14 cellular contexts compared by ENCODE assay signal in the genomic region with DNA sequence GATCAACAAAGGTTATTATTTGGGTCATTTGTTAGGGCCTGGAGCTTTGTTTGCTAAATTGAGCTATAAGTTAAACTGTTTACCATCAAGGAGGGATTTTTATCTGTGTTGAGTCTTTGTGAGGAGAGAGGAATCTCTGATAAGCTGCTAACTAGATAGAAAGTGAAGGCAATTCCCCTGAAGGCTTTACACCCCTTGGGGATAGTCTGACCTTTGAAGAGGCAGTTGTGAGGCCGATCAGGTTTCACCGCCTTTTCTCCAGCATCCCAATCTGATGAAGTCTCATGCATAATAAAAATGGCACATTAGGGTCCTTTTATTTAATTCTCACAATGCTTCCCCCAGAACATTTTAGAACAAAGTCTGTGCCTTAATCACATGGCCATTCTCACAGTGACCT. TPM values are rescaled to one million over a fixed set of nuclear protein-coding genes. Genes with fewer than 3 reads are reported as not detected.
A peak's percentile ranks its signal among the peaks of the same experiment; 100 is the strongest.
DNase-seq lines count a peak whose midpoint lies in the region; ATAC-seq and TF ChIP-seq lines count a peak whose summit lies in the region.
"Had no signal": no experiment of that assay in that cellular context is flagged by ENCODE, and none has a peak within 500 bp of the region (broad histone marks: within the 10 kb centered on the region; RNA-seq: fewer than 3 reads in every experiment).

No MANE protein-coding gene starts in this region.

- H2AFZ ChIP-seq in osteoblast (ENCODE audit: low read length) = no peak overlapping the region

- no peak for TF ChIP-seq EP300 in esophagus muscularis mucosa (IDR thresholded peaks at IDR 0.05)

- H3K27me3 ChIP-seq in esophagus muscularis mucosa (no peaks in the 10 kb centered on the region), osteoblast (ENCODE audit: insufficient read depth, low read length) (no peaks in the 10 kb centered on the region), colonic mucosa (no peaks in the 10 kb centered on the region)
- H3K27me3 ChIP-seq: SJSA1 had no signal

- TF ChIP-seq CTCF in esophagus muscularis mucosa (IDR thresholded peaks at IDR 0.05) (no peak), osteoblast (IDR thresholded peaks at IDR 0.05; ENCODE audit: extremely low read depth, low read depth, low read length) (no peak), colonic mucosa (IDR thresholded peaks at IDR 0.05) (no peak), GM20000 (IDR thresholded peaks at IDR 0.05; ENCODE audit: extremely low read depth, missing control alignments) (no peak)
- TF ChIP-seq CTCF in activated CD8-positive, alpha-beta T cell treated with anti-CD3 and anti-CD28 coated beads for 36 hours (IDR thresholded peaks at IDR 0.05) = no peak

- no peaks in the 10 kb centered on the region for H3K27me3 Mint-ChIP-seq in activated CD8-positive, alpha-beta T cell treated with anti-CD3 and anti-CD28 coated beads for 36 hours

- POLR2A ChIA-PET in activated CD8-positive, alpha-beta T cell treated with anti-CD3 and anti-CD28 coated beads for 36 hours (lab: Charles Lee) = no interaction called here

- H3K9me3 ChIP-seq in esophagus muscularis mucosa = no peaks in the 10 kb centered on the region
- H3K9me3 ChIP-seq in osteoblast (ENCODE audit: low read depth, low read length) = no peaks in the 10 kb centered on the region
- no peaks in the 10 kb centered on the region for H3K9me3 ChIP-seq in colonic mucosa
- H3K9me3 ChIP-seq: prostate gland, SJSA1 had no signal

- H3K4me1 Mint-ChIP-seq in activated CD8-positive, alpha-beta T cell treated with anti-CD3 and anti-CD28 coated beads for 36 hours (ENCODE audit: low read depth) = no peaks in the 10 kb centered on the region

- H3K9ac ChIP-seq in colonic mucosa (ENCODE audit: low read depth in 2 of 2, low read length in 2 of 2) = no peak overlapping the region

- WGBS in esophagus muscularis mucosa = 88% methylated on average over 2 of the region's 2 CpGs

- H3K4me3 ChIP-seq in esophagus muscularis mucosa (no peak overlapping the region), osteoblast (ENCODE audit: insufficient read depth, low read length) (no peak overlapping the region), colonic mucosa (no peak overlapping the region)
- H3K4me3 ChIP-seq: prostate gland, SJSA1 had no signal

- peaks cover 32 to 59% (median 43%) of the 10 kb centered on the region in 4 donors for H3K4me1 ChIP-seq in esophagus muscularis mucosa
- H3K4me1 ChIP-seq in osteoblast (ENCODE audit: insufficient read depth, low read length) = peaks cover 16% of the 10 kb centered on the region
- H3K4me1 ChIP-seq in colonic mucosa = no peaks in the 10 kb centered on the region
- H3K4me1 ChIP-seq: prostate gland had no signal

- DNase-seq in ELF-1 (ENCODE audit: low read depth, low spot score) (peak; percentile 49), NCI-H2171 treated with DMSO at 0.1 percent for 48 hours (lab: John Stamatoyannopoulos, UW) (peak; percentile 53), esophagus muscularis mucosa (ENCODE audit: extremely low spot score) (no peak), osteoblast (ENCODE audit: insufficient read length, low spot score, missing footprints) (no peak), head of caudate nucleus (no peak), colonic mucosa (no peak), GM20000 (ENCODE audit: low spot score) (no peak)
- no peak for DNase-seq in activated CD8-positive, alpha-beta T cell treated with anti-CD3 and anti-CD28 coated beads for 36 hours
- DNase-seq: activated CD8-positive, alpha-beta memory T cell treated with anti-CD3 and anti-CD28 coated beads, Interleukin-2, amount 50 U/mL, for 48 hours; Karpas-422; NCI-H187 treated with DMSO at 0.1 percent for 48 hours had no signal

- no peak overlapping the region for H3K4me2 ChIP-seq in osteoblast (ENCODE audit: insufficient read depth, low read length)

- H3K27ac Mint-ChIP-seq in activated CD8-positive, alpha-beta T cell treated with anti-CD3 and anti-CD28 coated beads for 36 hours = no peak overlapping the region
- H3K27ac Mint-ChIP-seq: activated naive CD4-positive, alpha-beta T cell treated with anti-CD3 and anti-CD28 coated beads, Interleukin-2, amount 50 U/mL, for 72 hours had no signal

- no peaks in the 10 kb centered on the region for H3K36me3 Mint-ChIP-seq in activated CD8-positive, alpha-beta T cell treated with anti-CD3 and anti-CD28 coated beads for 36 hours (ENCODE audit: low read depth)
- H3K36me3 Mint-ChIP-seq: activated naive CD4-positive, alpha-beta T cell treated with anti-CD3 and anti-CD28 coated beads, Interleukin-2, amount 50 U/mL, for 72 hours had no signal

- H3K79me2 ChIP-seq in osteoblast (ENCODE audit: insufficient read depth, low read length) = peaks cover 27% of the 10 kb centered on the region

- H3K4me3 Mint-ChIP-seq in activated CD8-positive, alpha-beta T cell treated with anti-CD3 and anti-CD28 coated beads for 36 hours = no peak overlapping the region

- CTCF ChIA-PET in activated CD8-positive, alpha-beta T cell treated with anti-CD3 and anti-CD28 coated beads for 36 hours (lab: Charles Lee) = no interaction called here

- H3K27ac ChIP-seq in esophagus muscularis mucosa (replicated peaks in 1 of 4) = peak overlapping the region; percentile 20 to 50 (median 22)
- H3K27ac ChIP-seq in osteoblast (ENCODE audit: low read depth, low read length) = peak overlapping the region; percentile 15
- H3K27ac ChIP-seq in colonic mucosa = no peak overlapping the region
- H3K27ac ChIP-seq: prostate gland, SJSA1 had no signal

- no peak for TF ChIP-seq POLR2A in esophagus muscularis mucosa (IDR thresholded peaks at IDR 0.05; ENCODE audit: low read depth)

- no peaks in the 10 kb centered on the region for H3K9me3 Mint-ChIP-seq in activated CD8-positive, alpha-beta T cell treated with anti-CD3 and anti-CD28 coated beads for 36 hours
- H3K9me3 Mint-ChIP-seq: activated naive CD4-positive, alpha-beta T cell treated with anti-CD3 and anti-CD28 coated beads, Interleukin-2, amount 50 U/mL, for 72 hours had no signal

- intact Hi-C loops in esophagus muscularis mucosa (cut with DNase I) = no loop called here
- intact Hi-C loops in head of caudate nucleus (cut with DNase I) = no loop called here
- intact Hi-C loops in colonic mucosa (cut with DNase I) = no loop called here
- intact Hi-C loops in activated CD8-positive, alpha-beta T cell treated with anti-CD3 and anti-CD28 coated beads for 36 hours (cut with micrococcal nuclease) = no loop called here

- no peaks in the 10 kb centered on the region for H3K36me3 ChIP-seq in esophagus muscularis mucosa
- H3K36me3 ChIP-seq in osteoblast (ENCODE audit: insufficient read depth, low read length) = no peaks in the 10 kb centered on the region
- no peaks in the 10 kb centered on the region for H3K36me3 ChIP-seq in colonic mucosa
- H3K36me3 ChIP-seq: prostate gland, SJSA1 had no signal

- H4K20me1 ChIP-seq in osteoblast (ENCODE audit: insufficient read depth, low read length) = peaks cover 2% of the 10 kb centered on the region

- no peak for ATAC-seq in activated CD8-positive, alpha-beta T cell treated with anti-CD3 and anti-CD28 coated beads for 36 hours
- ATAC-seq: activated naive CD4-positive, alpha-beta T cell treated with anti-CD3 and anti-CD28 coated beads, Interleukin-2, amount 50 U/mL, for 72 hours had no signal

RNA-seq across cellular contexts. Expression of a gene that starts 21.8 kb away (rescaled TPM):
- total RNA-seq in esophagus muscularis mucosa (10 to 100 TPM; 39.5 to 91.7 (median 58.8) TPM), osteoblast (17.0 and 25.0 TPM in 2 replicates), colonic mucosa (10 to 100 TPM; 68.1 to 81.1 TPM)
- total RNA-seq in activated CD8-positive, alpha-beta T cell treated with anti-CD3 and anti-CD28 coated beads for 36 hours = 1 to 10 TPM; 3.8 to 4.6 TPM

Comparison
In these comparisons a context has a peak if more than half of its experiments do, and no peak if none do; other contexts are left out.
1. DNase-seq: peak in ELF-1 (single experiment) and NCI-H2171 treated with DMSO at 0.1 percent for 48 hours (single experiment); none in esophagus muscularis mucosa (single experiment), osteoblast (single experiment), head of caudate nucleus (0 of 42), colonic mucosa (single experiment), GM20000 (single experiment) and activated CD8-positive, alpha-beta T cell treated with anti-CD3 and anti-CD28 coated beads for 36 hours (single experiment).